In the genomic region with DNA sequence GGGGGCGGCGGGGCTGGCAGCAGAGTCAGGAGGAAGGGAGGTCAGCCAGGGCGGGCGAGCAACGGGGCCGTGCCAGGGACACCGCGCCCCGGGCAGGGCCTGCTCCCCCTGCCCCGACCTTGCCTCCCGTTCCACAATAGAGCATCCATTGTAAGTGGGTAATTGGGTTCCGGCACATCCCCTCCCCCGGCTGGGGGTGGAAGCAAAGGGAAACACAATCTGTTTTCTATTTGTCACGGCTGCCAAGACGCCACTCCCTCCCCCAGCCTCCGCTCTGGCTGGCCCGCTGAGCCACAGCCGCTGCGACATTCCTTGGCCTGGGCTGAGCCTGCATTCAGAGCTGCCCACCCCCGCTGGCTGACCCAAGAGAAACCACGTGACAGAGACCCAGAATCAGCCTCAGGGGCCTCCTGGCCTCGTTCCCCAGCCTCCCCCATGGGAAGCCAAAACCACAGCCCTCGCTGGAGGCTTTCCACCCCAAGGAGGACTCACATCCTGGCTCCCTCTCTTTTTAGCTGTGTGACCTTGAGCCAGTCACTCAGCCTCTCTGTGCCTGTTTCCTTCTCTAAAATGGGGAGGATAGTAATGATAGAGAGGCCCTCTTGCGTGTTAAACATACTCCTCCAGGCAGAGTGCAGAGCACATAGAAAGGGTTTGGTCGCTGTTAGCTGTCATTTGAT, we compare ENCODE assay signal across 8 cellular contexts.
DNase-seq lines count a peak whose midpoint lies in the region; ATAC-seq and TF ChIP-seq lines count a peak whose summit lies in the region.

No MANE protein-coding gene starts in this region.

- H3K4me3 ChIP-seq in SJSA1: no peak overlapping the region

- no peak for TF ChIP-seq POLR2A in GM18505 (IDR thresholded peaks at IDR 0.05; ENCODE audit: borderline replicate concordance, extremely low read depth, insufficient read depth, insufficient read length)

- DNase-seq in ELF-1 (ENCODE audit: low read depth, low spot score) (peak; percentile 98), MV-4-11 (lab: John Stamatoyannopoulos, UW) (peak; percentile 46), SJSA1 (ENCODE audit: low read depth in 1 of 2, low spot score in 2 of 2) (peak; percentile 93 to 95), dermis blood vessel endothelial cell (peak; percentile 95), left lobe of liver (ENCODE audit: low spot score) (peak; percentile 93)
- DNase-seq in stimulated activated CD4-positive, alpha-beta T cell treated with anti-CD3 and anti-CD28 coated beads, Interleukin-4, amount 100 ng/mL, for 24 hours: peak; percentile 21

- peaks cover 46% of the 10 kb centered on the region for H3K4me1 ChIP-seq in SJSA1 (replicated peaks)

- H3K36me3 ChIP-seq in SJSA1: no peaks in the 10 kb centered on the region

- peak; percentile 74 for ATAC-seq in left lobe of liver
- no peak for ATAC-seq in GM19328 (IDR thresholded peaks at IDR 0.05; ENCODE audit: unreplicated experiment)
- ATAC-seq in GM18505 (IDR thresholded peaks at IDR 0.05; ENCODE audit: unreplicated experiment): no peak

- peak overlapping the region; percentile 66 for H3K27ac ChIP-seq in SJSA1

- H3K9me3 ChIP-seq in SJSA1 (replicated peaks): no peaks in the 10 kb centered on the region

- no peaks in the 10 kb centered on the region for H3K27me3 ChIP-seq in SJSA1 (replicated peaks)

Comparison
In these comparisons a context has a peak if more than half of its experiments do, and no peak if none do; other contexts are left out.
1. DNase-seq: peak in every context shown above with its lines; median percentile 98 in ELF-1; 95 in dermis blood vessel endothelial cell; 94 in SJSA1; 93 in left lobe of liver; 46 in MV-4-11; 21 in stimulated activated CD4-positive, alpha-beta T cell treated with anti-CD3 and anti-CD28 coated beads, Interleukin-4, amount 100 ng/mL, for 24 hours.